8 cellular contexts compared by ENCODE assay signal in genomic region chr5:109690456-109691247, GRCh38. TPM values are rescaled to one million over a fixed set of nuclear protein-coding genes. Genes with fewer than 3 reads are reported as not detected.
DNase-seq lines count a peak whose midpoint lies in the region; ATAC-seq and TF ChIP-seq lines count a peak whose summit lies in the region.

No MANE protein-coding gene starts in this region.

- H3K27me3 Mint-ChIP-seq in activated CD8-positive, alpha-beta T cell treated with anti-CD3 and anti-CD28 coated beads for 36 hours, result peaks cover 3% of the 10 kb centered on the region

- intact Hi-C loops in activated CD8-positive, alpha-beta T cell treated with anti-CD3 and anti-CD28 coated beads for 36 hours (cut with micrococcal nuclease), result loop anchor here (5.0 to 10.0 kb wide), 4 partner anchors 97 to 364 kb away; partner anchors contain the start of gene PJA2
- intact Hi-C loops in right lobe of liver (cut with DNase I), result no loop called here

- H3K9me3 ChIP-seq in duodenal mucosa (ENCODE audit: control insufficient read depth in 1 of 2, low read length in 2 of 2) (peaks cover 0 to 4% of the 10 kb centered on the region in 2 donors), right lobe of liver (no peaks in the 10 kb centered on the region)

- peaks cover 52% of the 10 kb centered on the region for H3K4me1 Mint-ChIP-seq in activated CD8-positive, alpha-beta T cell treated with anti-CD3 and anti-CD28 coated beads for 36 hours (ENCODE audit: low read depth)

- peak; percentile 38 for TF ChIP-seq CTCF in activated CD8-positive, alpha-beta T cell treated with anti-CD3 and anti-CD28 coated beads for 36 hours (IDR thresholded peaks at IDR 0.05)
- TF ChIP-seq CTCF in right lobe of liver (IDR thresholded peaks at IDR 0.05), result peak; percentile 72 to 80 (median 74)

- H3K27ac ChIP-seq in duodenal mucosa (ENCODE audit: low read depth, low read length), result peak overlapping the region; percentile 95
- H3K27ac ChIP-seq in right lobe of liver, result peak overlapping the region; percentile 98

- H3K4me3 Mint-ChIP-seq in activated CD8-positive, alpha-beta T cell treated with anti-CD3 and anti-CD28 coated beads for 36 hours, result peak overlapping the region; percentile 91

- ATAC-seq in HG03025 (IDR thresholded peaks at IDR 0.05; ENCODE audit: low FRiP score, unreplicated experiment), result peak; percentile 0
- peak; percentile 2 for ATAC-seq in activated CD8-positive, alpha-beta T cell treated with anti-CD3 and anti-CD28 coated beads for 36 hours
- ATAC-seq in right lobe of liver, result peak; percentile 53 to 63 (median 54)

- DNase-seq in NCI-H1092 treated with DMSO at 0.1 percent for 48 hours (lab: John Stamatoyannopoulos, UW) (peak; percentile 20), NCI-H1092 (lab: John Stamatoyannopoulos, UW) (no peak), NCI-H526 (lab: John Stamatoyannopoulos, UW) (peak; percentile 2 to 65), right lobe of liver (peak; percentile 82 to 88 (median 85))
- DNase-seq in activated CD8-positive, alpha-beta T cell treated with anti-CD3 and anti-CD28 coated beads for 36 hours, result peak; percentile 56
- DNase-seq in stimulated activated CD4-positive, alpha-beta T cell treated with anti-CD3 and anti-CD28 coated beads, Interleukin-4, amount 100 ng/mL, for 1 hour, result peak; percentile 45

- peak overlapping the region; percentile 93 to 97 for H3K9ac ChIP-seq in duodenal mucosa (ENCODE audit: low read depth in 1 of 2, low read length in 2 of 2)

- no peaks in the 10 kb centered on the region for H3K27me3 ChIP-seq in duodenal mucosa (ENCODE audit: control insufficient read depth in 1 of 2, insufficient read depth in 2 of 2, low read length in 2 of 2)
- H3K27me3 ChIP-seq in right lobe of liver, result no peaks in the 10 kb centered on the region

- H3K4me1 ChIP-seq in duodenal mucosa (ENCODE audit: control insufficient read depth in 1 of 2, insufficient read depth in 2 of 2, low read length in 2 of 2), result peaks cover 31 to 43% of the 10 kb centered on the region in 2 donors
- peaks cover 0 to 40% (median 16%) of the 10 kb centered on the region in 4 donors for H3K4me1 ChIP-seq in right lobe of liver

- peaks cover 14% of the 10 kb centered on the region for H3K36me3 Mint-ChIP-seq in activated CD8-positive, alpha-beta T cell treated with anti-CD3 and anti-CD28 coated beads for 36 hours (ENCODE audit: low read depth)

- 0% methylated on average over 20 of the region's 65 CpGs for WGBS in right lobe of liver (ENCODE audit: insufficient coverage, low coverage, low lambda C conversion rate, missing lambda C conversion rate)

- no peaks in the 10 kb centered on the region for H3K36me3 ChIP-seq in duodenal mucosa (ENCODE audit: control insufficient read depth in 1 of 2, insufficient read depth in 2 of 2, low read length in 2 of 2)
- no peaks in the 10 kb centered on the region for H3K36me3 ChIP-seq in right lobe of liver

- peak overlapping the region; percentile 93 for H3K27ac Mint-ChIP-seq in activated CD8-positive, alpha-beta T cell treated with anti-CD3 and anti-CD28 coated beads for 36 hours

- POLR2A ChIA-PET in activated CD8-positive, alpha-beta T cell treated with anti-CD3 and anti-CD28 coated beads for 36 hours (lab: Charles Lee), result interaction anchor here (1.0 to 2.5 kb wide), 7 partner anchors 8 to 281 kb away, joined by 3 to 6 read pairs (median 4); partner anchors contain the start of gene PJA2

- CTCF ChIA-PET in activated CD8-positive, alpha-beta T cell treated with anti-CD3 and anti-CD28 coated beads for 36 hours (lab: Charles Lee), result interaction anchor here (1.0 to 1.5 kb wide), 3 partner anchors 96 to 724 kb away, joined by 3 to 5 read pairs (median 3); no protein-coding TSS in a partner anchor

- peaks cover 1% of the 10 kb centered on the region for H3K9me3 Mint-ChIP-seq in activated CD8-positive, alpha-beta T cell treated with anti-CD3 and anti-CD28 coated beads for 36 hours

- peak; percentile 29 for TF ChIP-seq POLR2A in right lobe of liver (IDR thresholded peaks at IDR 0.05)

- H3K4me3 ChIP-seq in duodenal mucosa (ENCODE audit: low read depth in 1 of 2, low read length in 2 of 2) (peak overlapping the region; percentile 89 to 94), right lobe of liver (peak overlapping the region; percentile 83 to 90 (median 89))

RNA-seq across cellular contexts. Expression of gene MAN2A1, which starts 0.9 kb away (rescaled TPM):
- total RNA-seq in activated CD8-positive, alpha-beta T cell treated with anti-CD3 and anti-CD28 coated beads for 36 hours, result 10 to 100 TPM; 29.9 to 30.6 TPM
- total RNA-seq in right lobe of liver, result 10 to 100 TPM; 48.1 to 68.8 (median 61.9) TPM

Comparison
In these comparisons a context has a peak if more than half of its experiments do, and no peak if none do; other contexts are left out.
1. ATAC-seq: peak in every context shown above with its lines; median percentile 54 in right lobe of liver; 2 in activated CD8-positive, alpha-beta T cell treated with anti-CD3 and anti-CD28 coated beads for 36 hours; 0 in HG03025.